ENCODE assay signal across 8 cellular contexts in genomic region chr9:37529111-37529510, GRCh38. TPM values are rescaled to one million over a fixed set of nuclear protein-coding genes. Genes with fewer than 3 reads are reported as not detected.
A peak's percentile ranks its signal among the peaks of the same experiment; 100 is the strongest.
DNase-seq lines count a peak whose midpoint lies in the region; ATAC-seq lines count a peak whose summit lies in the region.

No MANE protein-coding gene starts in this region.

- H3K4me1 Mint-ChIP-seq in natural killer cell treated with Interleukin-12 subunit alpha and Interleukin-12 subunit beta and Interleukin-15 and Interleukin-18, amount 100 ng/mL, for 72 hours (ENCODE audit: low read depth in 2 of 2), result peaks cover 4% of the 10 kb centered on the region in 2 donors

- H3K27ac Mint-ChIP-seq in natural killer cell treated with Interleukin-12 subunit alpha and Interleukin-12 subunit beta and Interleukin-15 and Interleukin-18, amount 100 ng/mL, for 72 hours, result no peak overlapping the region

- H3K27me3 Mint-ChIP-seq in natural killer cell treated with Interleukin-12 subunit alpha and Interleukin-12 subunit beta and Interleukin-15 and Interleukin-18, amount 100 ng/mL, for 72 hours, result no peaks in the 10 kb centered on the region

- no peaks in the 10 kb centered on the region for H3K9me3 Mint-ChIP-seq in natural killer cell treated with Interleukin-12 subunit alpha and Interleukin-12 subunit beta and Interleukin-15 and Interleukin-18, amount 100 ng/mL, for 72 hours

- ATAC-seq in HG03066 (IDR thresholded peaks at IDR 0.05; ENCODE audit: low read depth, unreplicated experiment), result peak; percentile 59
- ATAC-seq in esophagus mucosa, result peak; percentile 98
- no peak for ATAC-seq in natural killer cell treated with Interleukin-12 subunit alpha and Interleukin-12 subunit beta and Interleukin-15 and Interleukin-18, amount 100 ng/mL, for 72 hours

- H3K36me3 Mint-ChIP-seq in natural killer cell treated with Interleukin-12 subunit alpha and Interleukin-12 subunit beta and Interleukin-15 and Interleukin-18, amount 100 ng/mL, for 72 hours, result peaks cover 4% of the 10 kb centered on the region

- DNase-seq in DMS53 treated with DMSO at 0.1 percent for 48 hours (lab: John Stamatoyannopoulos, UW; ENCODE audit: unreplicated experiment) (peak; percentile 46), RKO (ENCODE audit: low spot score) (no peak), superior temporal gyrus (ENCODE audit: extremely low spot score) (no peak)
- peak; percentile 56 to 57 for DNase-seq in activated CD4-positive, alpha-beta T cell treated with anti-CD3 and anti-CD28 coated beads, Interleukin-2, amount 50 U/mL, for 24 hours (ENCODE audit: low read depth in 1 of 2, low spot score in 1 of 2)
- peak; percentile 22 to 49 for DNase-seq in stimulated activated CD8-positive, alpha-beta memory T cell treated with anti-CD3 and anti-CD28 coated beads, Interleukin-2, amount 100 ng/mL, for 1 hour (ENCODE audit: low read depth in 2 of 2)
- no peak for DNase-seq in natural killer cell treated with Interleukin-12 subunit alpha and Interleukin-12 subunit beta and Interleukin-15 and Interleukin-18, amount 100 ng/mL, for 72 hours (ENCODE audit: low spot score)

- no peak overlapping the region for H3K4me3 Mint-ChIP-seq in natural killer cell treated with Interleukin-12 subunit alpha and Interleukin-12 subunit beta and Interleukin-15 and Interleukin-18, amount 100 ng/mL, for 72 hours

RNA-seq across cellular contexts. Expression of gene POLR1E, which starts 43.4 kb away (rescaled TPM):
- 18.2 TPM for total RNA-seq in esophagus mucosa
- 10 to 100 TPM; 37.0 to 70.2 TPM for total RNA-seq in natural killer cell treated with Interleukin-12 subunit alpha and Interleukin-12 subunit beta and Interleukin-15 and Interleukin-18, amount 100 ng/mL, for 72 hours

RNA-seq across cellular contexts. Expression of gene FBXO10, which starts 47.1 kb away (rescaled TPM):
- 3.4 TPM for total RNA-seq in esophagus mucosa
- 1 to 10 TPM; 4.3 to 8.7 TPM for total RNA-seq in natural killer cell treated with Interleukin-12 subunit alpha and Interleukin-12 subunit beta and Interleukin-15 and Interleukin-18, amount 100 ng/mL, for 72 hours

Comparison
In these comparisons a context has a peak if more than half of its experiments do, and no peak if none do; other contexts are left out.
1. DNase-seq: peak in DMS53 treated with DMSO at 0.1 percent for 48 hours (single experiment), activated CD4-positive, alpha-beta T cell treated with anti-CD3 and anti-CD28 coated beads, Interleukin-2, amount 50 U/mL, for 24 hours (2 of 2) and stimulated activated CD8-positive, alpha-beta memory T cell treated with anti-CD3 and anti-CD28 coated beads, Interleukin-2, amount 100 ng/mL, for 1 hour (2 of 2); none in RKO (single experiment), superior temporal gyrus (single experiment) and natural killer cell treated with Interleukin-12 subunit alpha and Interleukin-12 subunit beta and Interleukin-15 and Interleukin-18, amount 100 ng/mL, for 72 hours (single experiment).
2. ATAC-seq: peak in HG03066 (single experiment) and esophagus mucosa (single experiment); none in natural killer cell treated with Interleukin-12 subunit alpha and Interleukin-12 subunit beta and Interleukin-15 and Interleukin-18, amount 100 ng/mL, for 72 hours (0 of 2).